In genomic region chr2:239245107-239245506, GRCh38 we compare ENCODE assay signal across 23 cellular contexts.
DNase-seq lines count a peak whose midpoint lies in the region; ATAC-seq, FAIRE-seq and TF ChIP-seq lines count a peak whose summit lies in the region.
"Had no signal": no experiment of that assay in that cellular context is flagged by ENCODE, and none has a peak within 500 bp of the region (broad histone marks: within the 10 kb centered on the region; RNA-seq: fewer than 3 reads in every experiment).

No MANE protein-coding gene starts in this region.

- H4K20me1 ChIP-seq in BLaER1 treated with 17β-estradiol and CSF1 and Interleukin-3, amounts not matched to agents 10 nM and 100 nM, result peaks cover 41 to 98% (median 73%) of the 10 kb centered on the region in 11 experiments; a peak in 20 of 22 replicates
- H4K20me1 ChIP-seq in HCT116 (ENCODE audit: insufficient read depth) (no peaks in the 10 kb centered on the region), neural progenitor cell (ENCODE audit: low read depth) (peaks cover 85% of the 10 kb centered on the region)

- no peak overlapping the region for H2AFZ ChIP-seq in HCT116 (ENCODE audit: low read depth, low read length, poor library complexity, severe bottlenecking)
- H2AFZ ChIP-seq in neural progenitor cell (replicated peaks), result no peak overlapping the region

- peak overlapping the region; percentile 76 for H3K27ac Mint-ChIP-seq in neural progenitor cell
- H3K27ac Mint-ChIP-seq in activated CD4-positive, alpha-beta T cell treated with anti-CD3 and anti-CD28 coated beads for 36 hours, result no peak overlapping the region
- H3K27ac Mint-ChIP-seq: stimulated activated memory B cell treated with anti-CD40 and anti-IgM and Interleukin-4, amounts not matched to agents 10 μg/mL and 1 μg/mL and 100 μg/mL, for 72 hours had no signal

- CTCF ChIA-PET in HCT116 (lab: Charles Lee), result no interaction called here
- CTCF ChIA-PET in activated CD4-positive, alpha-beta T cell treated with anti-CD3 and anti-CD28 coated beads for 36 hours (lab: Charles Lee), result interaction anchor here (0.7 kb wide), 1 partner anchor 13 kb away, joined by 3 read pairs; no protein-coding TSS in a partner anchor

- H3K27me3 Mint-ChIP-seq in neural progenitor cell (ENCODE audit: insufficient read depth, low read depth), result peaks cover 4% of the 10 kb centered on the region
- no peaks in the 10 kb centered on the region for H3K27me3 Mint-ChIP-seq in activated CD4-positive, alpha-beta T cell treated with anti-CD3 and anti-CD28 coated beads for 36 hours
- H3K27me3 Mint-ChIP-seq: central memory CD8-positive, alpha-beta T cell; stimulated activated memory B cell treated with anti-CD40 and anti-IgM and Interleukin-4, amounts not matched to agents 10 μg/mL and 1 μg/mL and 100 μg/mL, for 72 hours had no signal

- no peak for ATAC-seq in HCT116
- no peak for ATAC-seq in activated CD4-positive, alpha-beta T cell treated with anti-CD3 and anti-CD28 coated beads for 36 hours
- ATAC-seq: stimulated activated memory B cell treated with anti-CD40 and anti-IgM and Interleukin-4, amounts not matched to agents 10 μg/mL and 1 μg/mL and 100 μg/mL, for 72 hours had no signal

- peak overlapping the region in 1 of 11 experiments; percentile 3; a peak in 1 of 22 replicates for H3K27ac ChIP-seq in BLaER1 treated with 17β-estradiol and CSF1 and Interleukin-3, amounts not matched to agents 10 nM and 100 nM
- H3K27ac ChIP-seq in HCT116 (ENCODE audit: low read depth, low read length) (peak overlapping the region; percentile 95), neural progenitor cell (no peak overlapping the region)
- H3K27ac ChIP-seq: tibial artery had no signal

- H3K27me3 ChIP-seq in BLaER1 treated with 17β-estradiol and CSF1 and Interleukin-3, amounts not matched to agents 10 nM and 100 nM, result no peaks in the 10 kb centered on the region
- H3K27me3 ChIP-seq in HCT116 (ENCODE audit: insufficient read depth, low read length) (no peaks in the 10 kb centered on the region), neural progenitor cell (no peaks in the 10 kb centered on the region)
- H3K27me3 ChIP-seq: tibial artery had no signal

- no TSS peak for BruUV-seq in HCT116 (replicated peaks; lab: Mats Ljungman, UMichigan)

- no peak for TF ChIP-seq RAD21 in HCT116 (IDR thresholded peaks at IDR 0.05; ENCODE audit: low read depth)

- no peaks in the 10 kb centered on the region for H3K9me2 ChIP-seq in HCT116 (ENCODE audit: insufficient read depth)

- TF ChIP-seq CTCF in HCT116 (IDR thresholded peaks at IDR 0.05 in 2 of 3, conservative IDR thresholded peaks at IDR 0.05 in 1 of 3; ENCODE audit: borderline replicate concordance in 1 of 3, insufficient read depth in 1 of 3, low read depth in 2 of 3, low read length in 2 of 3) (no peak), neural progenitor cell (IDR thresholded peaks at IDR 0.05) (no peak)

- peaks cover 0 to 14% (median 10%) of the 10 kb centered on the region in 11 experiments; a peak in 17 of 22 replicates for H3K9me3 ChIP-seq in BLaER1 treated with 17β-estradiol and CSF1 and Interleukin-3, amounts not matched to agents 10 nM and 100 nM (replicated peaks in 1 of 11)
- no peaks in the 10 kb centered on the region for H3K9me3 ChIP-seq in HCT116 (ENCODE audit: control insufficient read depth in 1 of 2, insufficient read depth in 1 of 2, low read depth in 1 of 2, low read length in 2 of 2)
- H3K9me3 ChIP-seq in neural progenitor cell (ENCODE audit: low read depth), result no peaks in the 10 kb centered on the region
- H3K9me3 ChIP-seq: tibial artery had no signal

- POLR2A ChIA-PET in HCT116 (lab: Charles Lee), result no interaction called here
- POLR2A ChIA-PET in activated CD4-positive, alpha-beta T cell treated with anti-CD3 and anti-CD28 coated beads for 36 hours (lab: Charles Lee), result no interaction called here

- peaks cover 14% of the 10 kb centered on the region for H3K9me3 Mint-ChIP-seq in neural progenitor cell
- no peaks in the 10 kb centered on the region for H3K9me3 Mint-ChIP-seq in activated CD4-positive, alpha-beta T cell treated with anti-CD3 and anti-CD28 coated beads for 36 hours (ENCODE audit: low read depth)
- H3K9me3 Mint-ChIP-seq: central memory CD8-positive, alpha-beta T cell; stimulated activated memory B cell treated with anti-CD40 and anti-IgM and Interleukin-4, amounts not matched to agents 10 μg/mL and 1 μg/mL and 100 μg/mL, for 72 hours had no signal

- RAD21 ChIA-PET in HCT116 (lab: Charles Lee; ENCODE audit: low non-redundant PET in 1 of 2, low total read pairs in 2 of 2, uncharacterized antibody in 2 of 2, unreplicated experiment in 2 of 2), result no interaction called here

- peaks cover 63 to 87% (median 81%) of the 10 kb centered on the region in 10 experiments for H3K4me1 ChIP-seq in BLaER1 treated with 17β-estradiol and CSF1 and Interleukin-3, amounts not matched to agents 10 nM and 100 nM
- H3K4me1 ChIP-seq in HCT116 (ENCODE audit: control insufficient read depth in 1 of 2, insufficient read depth in 2 of 2, low read length in 2 of 2), result peaks cover 53 to 93% of the 10 kb centered on the region in 2 experiments
- H3K4me1 ChIP-seq in neural progenitor cell, result peaks cover 32% of the 10 kb centered on the region

- peaks cover 71% of the 10 kb centered on the region for H3K4me1 Mint-ChIP-seq in neural progenitor cell
- peaks cover 45% of the 10 kb centered on the region for H3K4me1 Mint-ChIP-seq in activated CD4-positive, alpha-beta T cell treated with anti-CD3 and anti-CD28 coated beads for 36 hours

- H3K4me3 Mint-ChIP-seq in neural progenitor cell, result peak overlapping the region; percentile 5
- H3K4me3 Mint-ChIP-seq in activated CD4-positive, alpha-beta T cell treated with anti-CD3 and anti-CD28 coated beads for 36 hours, result no peak overlapping the region
- H3K4me3 Mint-ChIP-seq: central memory CD8-positive, alpha-beta T cell; stimulated activated memory B cell treated with anti-CD40 and anti-IgM and Interleukin-4, amounts not matched to agents 10 μg/mL and 1 μg/mL and 100 μg/mL, for 72 hours had no signal

- H3F3A ChIP-seq in neural progenitor cell (ENCODE audit: low read depth), result peaks cover under 1% of the 10 kb centered on the region

- TF ChIP-seq POLR2A in HCT116 (IDR thresholded peaks at IDR 0.05; ENCODE audit: borderline replicate concordance, extremely low read depth, insufficient read depth, insufficient read length), result no peak
- no peak for TF ChIP-seq POLR2A in H54 (IDR thresholded peaks at IDR 0.05; ENCODE audit: low read depth, low read length)

- H3K36me3 ChIP-seq in BLaER1 treated with 17β-estradiol and CSF1 and Interleukin-3, amounts not matched to agents 10 nM and 100 nM, result peaks cover 0 to 12% (median 0%) of the 10 kb centered on the region in 11 experiments; a peak in 2 of 22 replicates
- H3K36me3 ChIP-seq in HCT116 (ENCODE audit: control insufficient read depth in 1 of 2, insufficient read depth in 2 of 2, low read length in 2 of 2) (no peaks in the 10 kb centered on the region), neural progenitor cell (no peaks in the 10 kb centered on the region)
- H3K36me3 ChIP-seq: tibial artery had no signal

- no peaks in the 10 kb centered on the region for H3K36me3 Mint-ChIP-seq in neural progenitor cell
- no peaks in the 10 kb centered on the region for H3K36me3 Mint-ChIP-seq in activated CD4-positive, alpha-beta T cell treated with anti-CD3 and anti-CD28 coated beads for 36 hours (ENCODE audit: low read depth)
- H3K36me3 Mint-ChIP-seq: stimulated activated memory B cell treated with anti-CD40 and anti-IgM and Interleukin-4, amounts not matched to agents 10 μg/mL and 1 μg/mL and 100 μg/mL, for 72 hours had no signal

- DNase-seq in HCT116 (ENCODE audit: low read depth, low spot score) (no peak), foreskin melanocyte (peak; percentile 69), neural progenitor cell (ENCODE audit: low spot score) (peak; percentile 39), NCI-H187 (lab: John Stamatoyannopoulos, UW) (no peak), H54 (ENCODE audit: insufficient read length, low spot score) (no peak)
- DNase-seq in activated CD4-positive, CD25-positive, alpha-beta regulatory T cell (lab: John Stamatoyannopoulos, UW), result no peak
- no peak for DNase-seq in activated CD4-positive, alpha-beta T cell treated with anti-CD3 and anti-CD28 coated beads for 36 hours
- DNase-seq: activated gamma-delta T cell treated with Interleukin-2 at 50 U/mL for 16 hours; amygdala; effector CD4-positive, alpha-beta T cell; EL; hippocampal formation; KG1; mesendoderm; NCI-H2029 treated with DMSO at 0.1 percent for 48 hours; stimulated activated CD4-positive, alpha-beta T cell treated with anti-CD3 and anti-CD28 coated beads, Interleukin-15, amount 100 ng/mL, for 24 hours; SW 1271 had no signal

- H3K9ac ChIP-seq in BLaER1 treated with 17β-estradiol and CSF1 and Interleukin-3, amounts not matched to agents 10 nM and 100 nM, result peak overlapping the region in 3 of 11 experiments; percentile 30 to 36 (median 33); a peak in 3 of 22 replicates
- H3K9ac ChIP-seq in HCT116 (ENCODE audit: low read length) (peak overlapping the region; percentile 80), neural progenitor cell (no peak overlapping the region)

- H3K4me2 ChIP-seq in BLaER1 treated with 17β-estradiol and CSF1 and Interleukin-3, amounts not matched to agents 10 nM and 100 nM, result peak overlapping the region; percentile 2 to 92 (median 68); a peak in 20 of 22 replicates
- H3K4me2 ChIP-seq in HCT116 (ENCODE audit: low read length), result peak overlapping the region; percentile 80
- H3K4me2 ChIP-seq in neural progenitor cell, result peak overlapping the region; percentile 4

- H3K4me3 ChIP-seq in BLaER1 treated with 17β-estradiol and CSF1 and Interleukin-3, amounts not matched to agents 10 nM and 100 nM, result no peak overlapping the region
- H3K4me3 ChIP-seq in HCT116 (replicated peaks in 1 of 2; ENCODE audit: low read depth in 1 of 2, low read length in 2 of 2) (no peak overlapping the region), neural progenitor cell (no peak overlapping the region)
- H3K4me3 ChIP-seq: tibial artery had no signal

- H3K79me2 ChIP-seq in HCT116 (ENCODE audit: insufficient read depth, low read length), result peaks cover 32% of the 10 kb centered on the region
- peaks cover 77% of the 10 kb centered on the region for H3K79me2 ChIP-seq in neural progenitor cell (ENCODE audit: low read depth)

- no peak for FAIRE-seq in H54 (lab: Jason Lieb, UNC)
- FAIRE-seq: GM18507, keratinocyte had no signal

- intact Hi-C loops in HCT116 (cut with micrococcal nuclease), result loop anchor here (5.0 kb wide), 1 partner anchor 157 kb away; the partner anchor contains the start of gene HDAC4
- intact Hi-C loops in activated CD4-positive, alpha-beta T cell treated with anti-CD3 and anti-CD28 coated beads for 36 hours (cut with DNase I, micrococcal nuclease), result no loop called here

TF ChIP-seq in HCT116, 20 proteins besides CTCF, POLR2A, EP300 and RAD21 (continues in another document):
- TF ChIP-seq SRF (IDR thresholded peaks at IDR 0.05; ENCODE audit: low read depth), result no peak

Comparison
In these comparisons a context has a peak if more than half of its experiments do, and no peak if none do; other contexts are left out.
1. H3K4me2 ChIP-seq: peak in every context shown above with its lines; median percentile 80 in HCT116; 68 in BLaER1 treated with 17β-estradiol and CSF1 and Interleukin-3, amounts not matched to agents 10 nM and 100 nM; 4 in neural progenitor cell.
2. DNase-seq: peak in foreskin melanocyte (single experiment) and neural progenitor cell (single experiment); none in HCT116 (single experiment), activated CD4-positive, CD25-positive, alpha-beta regulatory T cell (0 of 4), activated CD4-positive, alpha-beta T cell treated with anti-CD3 and anti-CD28 coated beads for 36 hours (single experiment), NCI-H187 (0 of 2) and H54 (single experiment).